25 cellular contexts compared by ENCODE assay signal in genomic region chr5:78417026-78417425, GRCh38.
"Had no signal": no experiment of that assay in that cellular context is flagged by ENCODE, and none has a peak within 500 bp of the region (broad histone marks: within the 10 kb centered on the region; RNA-seq: fewer than 3 reads in every experiment).

No MANE protein-coding gene starts in this region.

- H3K27me3 ChIP-seq: adrenal gland, dorsolateral prefrontal cortex, heart left ventricle, neural progenitor cell, right atrium auricular region, suprapubic skin had no signal

- H2AFZ ChIP-seq: neural progenitor cell had no signal

- H3K27me3 Mint-ChIP-seq: activated CD4-positive, alpha-beta T cell treated with anti-CD3 and anti-CD28 coated beads, Interleukin-2, amount 10 ng/mL, durations not matched to agents 24 days and 14 days; activated naive CD4-positive, alpha-beta T cell treated with anti-CD3 and anti-CD28 coated beads, Interleukin-2, amount 50 U/mL, for 24 hours; memory B cell; naive B cell; T-cell; type B pancreatic cell had no signal

- FAIRE-seq: colon, frontal cortex had no signal

- H3K36me3 ChIP-seq: adrenal gland, prostate gland had no signal

- H3K4me1 ChIP-seq: adrenal gland, neural progenitor cell, prostate gland, right atrium auricular region, suprapubic skin had no signal

- H3K4me1 Mint-ChIP-seq: neural progenitor cell had no signal

- H3K27ac ChIP-seq: adrenal gland, epithelial cell of prostate, heart left ventricle, neural progenitor cell, prostate gland, right atrium auricular region, skin epidermis, suprapubic skin had no signal

- H3K9me3 Mint-ChIP-seq: activated CD4-positive, alpha-beta T cell treated with anti-CD3 and anti-CD28 coated beads, Interleukin-2, amount 10 ng/mL, durations not matched to agents 24 days and 14 days; activated naive CD4-positive, alpha-beta T cell treated with anti-CD3 and anti-CD28 coated beads, Interleukin-2, amount 50 U/mL, for 24 hours; endodermal cell; memory B cell; naive B cell; neural progenitor cell; T-cell; type B pancreatic cell had no signal

- H3K4me3 Mint-ChIP-seq: activated CD4-positive, alpha-beta T cell treated with anti-CD3 and anti-CD28 coated beads, Interleukin-2, amount 10 ng/mL, durations not matched to agents 24 days and 14 days; activated naive CD4-positive, alpha-beta T cell treated with anti-CD3 and anti-CD28 coated beads, Interleukin-2, amount 50 U/mL, for 24 hours; endodermal cell; memory B cell; naive B cell; neural progenitor cell; T-cell; type B pancreatic cell had no signal

- H3K9ac ChIP-seq: neural progenitor cell had no signal

- H3K9me3 ChIP-seq: adrenal gland, heart left ventricle, mucosa of descending colon, prostate gland, right atrium auricular region, suprapubic skin had no signal

- H3K4me3 ChIP-seq: adrenal gland, dorsolateral prefrontal cortex, heart left ventricle, mucosa of descending colon, neural progenitor cell, prostate gland, right atrium auricular region, skin epidermis, suprapubic skin had no signal

- DNase-seq: activated CD4-positive, alpha-beta T cell treated with anti-CD3 and anti-CD28 coated beads, Interleukin-2, amount 10 ng/mL, durations not matched to agents 24 days and 14 days; activated CD8-positive, alpha-beta memory T cell treated with anti-CD3 and anti-CD28 coated beads, Interleukin-2, amount 50 U/mL, for 4 hours; activated gamma-delta T cell; adrenal gland; caudate nucleus; dorsolateral prefrontal cortex; endodermal cell; heart left ventricle; kidney glomerular epithelial cell; left ventricle myocardium superior; mucosa of descending colon; naive B cell; stimulated activated naive CD8-positive, alpha-beta T cell treated with anti-CD3 and anti-CD28 coated beads, Interleukin-15, Interleukin-2, amounts not matched to agents 100 U/mL and 50 U/mL, for 24 hours; T-cell had no signal

- H3K4me2 ChIP-seq: neural progenitor cell had no signal

- H3K27ac Mint-ChIP-seq: activated CD4-positive, alpha-beta T cell treated with anti-CD3 and anti-CD28 coated beads, Interleukin-2, amount 10 ng/mL, durations not matched to agents 24 days and 14 days; activated naive CD4-positive, alpha-beta T cell treated with anti-CD3 and anti-CD28 coated beads, Interleukin-2, amount 50 U/mL, for 24 hours; endodermal cell; memory B cell; neural progenitor cell; T-cell; type B pancreatic cell had no signal

- ATAC-seq: heart left ventricle; left ventricle myocardium superior; mucosa of descending colon; stimulated activated naive CD8-positive, alpha-beta T cell treated with anti-CD3 and anti-CD28 coated beads, Interleukin-15, Interleukin-2, amounts not matched to agents 100 U/mL and 50 U/mL, for 24 hours; T-cell had no signal
